Comparison of ENCODE assay signal across 8 cellular contexts in the genomic region with DNA sequence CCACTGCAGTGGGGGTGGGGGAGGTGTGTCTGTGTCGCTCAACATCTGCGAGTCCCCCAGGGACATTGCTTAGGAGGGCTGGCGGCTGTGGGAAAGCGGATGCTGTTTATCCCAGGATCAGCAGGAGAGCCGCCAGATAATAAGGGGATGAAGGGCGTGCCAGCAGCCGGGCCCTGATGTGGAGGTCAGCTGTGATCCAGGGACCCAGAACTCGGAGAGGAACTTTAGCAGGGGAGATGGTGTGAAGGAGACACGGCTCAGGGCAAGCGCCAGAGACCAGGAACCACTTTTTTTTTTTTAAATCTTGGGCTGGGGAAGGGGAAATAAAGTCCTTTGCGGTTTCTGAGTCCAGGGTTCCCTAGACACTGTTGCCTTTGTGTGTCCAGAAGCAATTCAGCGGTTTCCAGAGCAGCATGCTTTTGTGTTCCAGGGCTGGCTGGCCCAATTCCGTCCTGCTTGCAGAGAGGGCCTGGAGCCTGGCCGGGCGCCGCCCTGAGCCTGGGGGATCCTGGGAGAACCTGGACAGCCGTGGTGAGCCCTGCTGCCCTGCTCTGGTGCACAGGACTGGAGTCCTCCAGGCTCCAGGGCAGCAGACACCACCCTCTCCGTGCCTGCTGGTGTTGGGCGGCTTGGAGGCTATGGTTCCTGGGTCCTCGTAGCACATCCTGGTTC. TPM values are rescaled to one million over a fixed set of nuclear protein-coding genes. Genes with fewer than 3 reads are reported as not detected.
DNase-seq lines count a peak whose midpoint lies in the region; ATAC-seq and TF ChIP-seq lines count a peak whose summit lies in the region.

A gene with protein sequence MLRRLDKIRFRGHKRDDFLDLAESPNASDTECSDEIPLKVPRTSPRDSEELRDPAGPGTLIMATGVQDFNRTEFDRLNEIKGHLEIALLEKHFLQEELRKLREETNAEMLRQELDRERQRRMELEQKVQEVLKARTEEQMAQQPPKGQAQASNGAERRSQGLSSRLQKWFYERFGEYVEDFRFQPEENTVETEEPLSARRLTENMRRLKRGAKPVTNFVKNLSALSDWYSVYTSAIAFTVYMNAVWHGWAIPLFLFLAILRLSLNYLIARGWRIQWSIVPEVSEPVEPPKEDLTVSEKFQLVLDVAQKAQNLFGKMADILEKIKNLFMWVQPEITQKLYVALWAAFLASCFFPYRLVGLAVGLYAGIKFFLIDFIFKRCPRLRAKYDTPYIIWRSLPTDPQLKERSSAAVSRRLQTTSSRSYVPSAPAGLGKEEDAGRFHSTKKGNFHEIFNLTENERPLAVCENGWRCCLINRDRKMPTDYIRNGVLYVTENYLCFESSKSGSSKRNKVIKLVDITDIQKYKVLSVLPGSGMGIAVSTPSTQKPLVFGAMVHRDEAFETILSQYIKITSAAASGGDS (plus strand): TSS at position 557 of the 672 bp plus-strand sequence. CDS start 6,414 bp downstream, outside the sequence.

- no peak for DNase-seq in natural killer cell
- DNase-seq in natural killer cell treated with Interleukin-12 subunit alpha and Interleukin-12 subunit beta and Interleukin-15 and Interleukin-18, amount 100 ng/mL, for 72 hours (ENCODE audit: low spot score): no peak
- no peak for DNase-seq in lower leg skin (ENCODE audit: low spot score in 2 of 2)
- no peak for DNase-seq in type B pancreatic cell (ENCODE audit: extremely low spot score, unreplicated experiment)

- no peak within 1 kb of the TSS for H3K4me3 Mint-ChIP-seq in natural killer cell
- H3K4me3 Mint-ChIP-seq in natural killer cell treated with Interleukin-12 subunit alpha and Interleukin-12 subunit beta and Interleukin-15 and Interleukin-18, amount 100 ng/mL, for 72 hours: no peak within 1 kb of the TSS
- H3K4me3 Mint-ChIP-seq in brain: peak within 1 kb of the TSS; percentile 5 to 76 (median 41)
- peak within 1 kb of the TSS; percentile 45 for H3K4me3 Mint-ChIP-seq in type B pancreatic cell

- no peak for TF ChIP-seq CTCF in natural killer cell (IDR thresholded peaks at IDR 0.05)
- no peak for TF ChIP-seq CTCF in brain (conservative IDR thresholded peaks at IDR 0.05)
- no peak for TF ChIP-seq CTCF in lower leg skin (IDR thresholded peaks at IDR 0.05)
- no peak for TF ChIP-seq CTCF in type B pancreatic cell (conservative IDR thresholded peaks at IDR 0.05)

- H3K27ac Mint-ChIP-seq in natural killer cell (no peak within 1 kb of the TSS), brain (peak within 1 kb of the TSS; percentile 83 to 97 (median 89)), type B pancreatic cell (peak within 1 kb of the TSS; percentile 50)
- no peak within 1 kb of the TSS for H3K27ac Mint-ChIP-seq in natural killer cell treated with Interleukin-12 subunit alpha and Interleukin-12 subunit beta and Interleukin-15 and Interleukin-18, amount 100 ng/mL, for 72 hours

- no peak for TF ChIP-seq POLR2A in lower leg skin (IDR thresholded peaks at IDR 0.05)

- H3K4me1 Mint-ChIP-seq in natural killer cell (peaks cover 0 to 12% of the 10 kb centered on the region in 2 donors), brain (peaks cover 50% of the 10 kb centered on the region), type B pancreatic cell (ENCODE audit: unreplicated experiment) (peaks cover 8% of the 10 kb centered on the region)
- H3K4me1 Mint-ChIP-seq in natural killer cell treated with Interleukin-12 subunit alpha and Interleukin-12 subunit beta and Interleukin-15 and Interleukin-18, amount 100 ng/mL, for 72 hours (ENCODE audit: low read depth in 2 of 2): no peaks in the 10 kb centered on the region

- intact Hi-C loops in natural killer cell (cut with micrococcal nuclease) (no loop called here), lower leg skin (cut with DNase I; ENCODE audit: low total_unique reads) (no loop called here)

- H3K9me3 Mint-ChIP-seq in natural killer cell (no peaks in the 10 kb centered on the region), brain (no peaks in the 10 kb centered on the region), type B pancreatic cell (no peaks in the 10 kb centered on the region)
- no peaks in the 10 kb centered on the region for H3K9me3 Mint-ChIP-seq in natural killer cell treated with Interleukin-12 subunit alpha and Interleukin-12 subunit beta and Interleukin-15 and Interleukin-18, amount 100 ng/mL, for 72 hours

- WGBS in lower leg skin, 2 donors: 45 to 49% methylated on average over 20 of the region's 20 CpGs

- no peaks in the 10 kb centered on the region for H3K27me3 Mint-ChIP-seq in natural killer cell (ENCODE audit: low read depth in 2 of 2)
- no peaks in the 10 kb centered on the region for H3K27me3 Mint-ChIP-seq in natural killer cell treated with Interleukin-12 subunit alpha and Interleukin-12 subunit beta and Interleukin-15 and Interleukin-18, amount 100 ng/mL, for 72 hours
- no peaks in the 10 kb centered on the region for H3K27me3 Mint-ChIP-seq in brain
- H3K27me3 Mint-ChIP-seq in type B pancreatic cell: no peaks in the 10 kb centered on the region

- H3K4me3 ChIP-seq in lower leg skin (ENCODE audit: low read depth, poor library complexity, severe bottlenecking): no peak within 1 kb of the TSS

- no peak for ATAC-seq in natural killer cell
- no peak for ATAC-seq in natural killer cell treated with Interleukin-12 subunit alpha and Interleukin-12 subunit beta and Interleukin-15 and Interleukin-18, amount 100 ng/mL, for 72 hours
- ATAC-seq in HG02610 (IDR thresholded peaks at IDR 0.05; ENCODE audit: unreplicated experiment): no peak
- ATAC-seq in HG02852 (IDR thresholded peaks at IDR 0.05; ENCODE audit: unreplicated experiment): no peak
- no peak for ATAC-seq in GM19452 (IDR thresholded peaks at IDR 0.05; ENCODE audit: unreplicated experiment)

- H3K36me3 Mint-ChIP-seq in natural killer cell: no peaks in the 10 kb centered on the region
- no peaks in the 10 kb centered on the region for H3K36me3 Mint-ChIP-seq in natural killer cell treated with Interleukin-12 subunit alpha and Interleukin-12 subunit beta and Interleukin-15 and Interleukin-18, amount 100 ng/mL, for 72 hours
- H3K36me3 Mint-ChIP-seq in brain: peaks cover 8% of the 10 kb centered on the region
- no peaks in the 10 kb centered on the region for H3K36me3 Mint-ChIP-seq in type B pancreatic cell

RNA-seq across cellular contexts. Expression of the gene that starts here (rescaled TPM):
- total RNA-seq in natural killer cell (10 to 100 TPM; 30.0 to 78.5 (median 41.6) TPM), lower leg skin (100 to 1,000 TPM in 2 of 4 donors, 10 to 100 TPM in 2; 78.7 to 136 (median 117) TPM), type B pancreatic cell (ENCODE audit: low replicate concordance) (56.4 and 80.9 TPM in 2 replicates)
- 10 to 100 TPM in 1 of 2 donors, 1 to 10 TPM in 1; 6.8 to 21.4 TPM for total RNA-seq in natural killer cell treated with Interleukin-12 subunit alpha and Interleukin-12 subunit beta and Interleukin-15 and Interleukin-18, amount 100 ng/mL, for 72 hours
- polyA plus RNA-seq in brain (ENCODE audit: insufficient read depth, low read depth, low replicate concordance): 12.6 TPM

Comparison
In these comparisons a context has a peak if more than half of its experiments do, and no peak if none do; other contexts are left out.
1. H3K27ac Mint-ChIP-seq: peak in brain (5 of 5) and type B pancreatic cell (single experiment); none in natural killer cell (0 of 2) and natural killer cell treated with Interleukin-12 subunit alpha and Interleukin-12 subunit beta and Interleukin-15 and Interleukin-18, amount 100 ng/mL, for 72 hours (0 of 2).
2. H3K4me3 Mint-ChIP-seq: peak in brain (5 of 5) and type B pancreatic cell (single experiment); none in natural killer cell (single experiment) and natural killer cell treated with Interleukin-12 subunit alpha and Interleukin-12 subunit beta and Interleukin-15 and Interleukin-18, amount 100 ng/mL, for 72 hours (single experiment).